Comparison of ENCODE assay signal across 10 cellular contexts in genomic region chr17:2082003-2082862, GRCh38. TPM values are rescaled to one million over a fixed set of nuclear protein-coding genes. Genes with fewer than 3 reads are reported as not detected.
A peak's percentile ranks its signal among the peaks of the same experiment; 100 is the strongest.
DNase-seq lines count a peak whose midpoint lies in the region; ATAC-seq, FAIRE-seq and TF ChIP-seq lines count a peak whose summit lies in the region.
"Had no signal": no experiment of that assay in that cellular context is flagged by ENCODE, and none has a peak within 500 bp of the region (broad histone marks: within the 10 kb centered on the region; RNA-seq: fewer than 3 reads in every experiment).

No MANE protein-coding gene starts in this region.

- intact Hi-C loops in body of pancreas (cut with DNase I) = no loop called here

- H3K27me3 ChIP-seq in hepatocyte = no peaks in the 10 kb centered on the region
- H3K27me3 ChIP-seq in skeletal muscle tissue (ENCODE audit: control insufficient read depth in 3 of 3, insufficient read depth in 3 of 3, low read length in 3 of 3) = no peaks in the 10 kb centered on the region
- no peaks in the 10 kb centered on the region for H3K27me3 ChIP-seq in body of pancreas

- peaks cover 50% of the 10 kb centered on the region for H3K4me1 ChIP-seq in hepatocyte (ENCODE audit: insufficient read depth)
- H3K4me1 ChIP-seq in skeletal muscle tissue (ENCODE audit: control insufficient read depth in 3 of 3, insufficient read depth in 3 of 3, low read length in 3 of 3) = peaks cover 57 to 69% (median 61%) of the 10 kb centered on the region in 3 donors
- H3K4me1 ChIP-seq in body of pancreas = peaks cover 20% of the 10 kb centered on the region

- WGBS in hepatocyte (ENCODE audit: low lambda C conversion rate, missing lambda C conversion rate) = 69% methylated on average over 9 of the region's 9 CpGs
- 74 to 76% methylated on average over 9 of the region's 9 CpGs for WGBS in body of pancreas, 2 donors

- no peak overlapping the region for H3K4me2 ChIP-seq in hepatocyte

- DNase-seq in GM12892 (ENCODE audit: insufficient read length) (no peak), SK-N-DZ (ENCODE audit: low spot score) (peak; percentile 76), hepatocyte (ENCODE audit: low spot score) (no peak), COLO668 (lab: John Stamatoyannopoulos, UW; ENCODE audit: unreplicated experiment) (no peak), hippocampal formation (lab: John Stamatoyannopoulos, UW) (no peak), body of pancreas (no peak)
- DNase-seq: NCI-H1694 treated with DMSO at 0.1 percent for 48 hours had no signal

- H3K4me3 ChIP-seq in hepatocyte (no peak overlapping the region), skeletal muscle tissue (ENCODE audit: low read length in 3 of 3) (no peak overlapping the region), body of pancreas (no peak overlapping the region)
- H3K4me3 ChIP-seq: thoracic aorta had no signal

- H2AFZ ChIP-seq in hepatocyte = no peak overlapping the region

- H3K9me3 ChIP-seq in hepatocyte (ENCODE audit: low read depth) = no peaks in the 10 kb centered on the region
- H3K9me3 ChIP-seq in skeletal muscle tissue (ENCODE audit: control insufficient read depth in 3 of 3, low read length in 3 of 3) = no peaks in the 10 kb centered on the region
- no peaks in the 10 kb centered on the region for H3K9me3 ChIP-seq in body of pancreas
- H3K9me3 ChIP-seq: thoracic aorta had no signal

- peak; percentile 58 for FAIRE-seq in GM12892 (lab: Jason Lieb, UNC)
- FAIRE-seq: HepG2 had no signal

- no peaks in the 10 kb centered on the region for H3K79me2 ChIP-seq in hepatocyte

- H3K27ac ChIP-seq in hepatocyte (peak overlapping the region; percentile 92), skeletal muscle tissue (ENCODE audit: low read depth, low read length) (peak overlapping the region; percentile 28), body of pancreas (no peak overlapping the region)
- H3K27ac ChIP-seq: thoracic aorta had no signal

- TF ChIP-seq POLR2A in GM12892 (IDR thresholded peaks at IDR 0.05; ENCODE audit: low read depth, low read length) (no peak), body of pancreas (IDR thresholded peaks at IDR 0.05) (no peak)

- TF ChIP-seq CTCF in hepatocyte (IDR thresholded peaks at IDR 0.05; ENCODE audit: poor library complexity) (no peak), body of pancreas (IDR thresholded peaks at IDR 0.05) (no peak)

- H3K36me3 ChIP-seq in hepatocyte (replicated peaks; ENCODE audit: insufficient read depth, low read depth) (peaks cover 3% of the 10 kb centered on the region), skeletal muscle tissue (ENCODE audit: control insufficient read depth in 3 of 3, insufficient read depth in 3 of 3, low read length in 3 of 3) (peaks cover 20 to 23% (median 22%) of the 10 kb centered on the region in 3 donors), body of pancreas (replicated peaks in 1 of 2; ENCODE audit: insufficient read depth in 1 of 2, low read depth in 2 of 2) (peaks cover 0 to 11% of the 10 kb centered on the region in 2 donors)

- peak overlapping the region in 1 of 3 donors; percentile 33 for H3K9ac ChIP-seq in skeletal muscle tissue (ENCODE audit: low read depth in 1 of 3, low read length in 3 of 3)

- no peaks in the 10 kb centered on the region for H3K9me2 ChIP-seq in hepatocyte (replicated peaks; ENCODE audit: insufficient read depth)

- no peak for ATAC-seq in body of pancreas
- ATAC-seq: HepG2 had no signal

- no peaks in the 10 kb centered on the region for H4K20me1 ChIP-seq in hepatocyte (ENCODE audit: insufficient read depth, poor library complexity, severe bottlenecking)

RNA-seq across cellular contexts. Expression of gene HIC1, which starts 27.3 kb away (rescaled TPM):
- 8.3 TPM for polyA plus RNA-seq in GM12892 (2012; ENCODE audit: missing spikeins)
- 0.89 and 4.4 TPM in 2 replicates for polyA plus RNA-seq in SK-N-DZ (2014; cell fraction: cytosol; rRNA removed)
- polyA plus RNA-seq in SK-N-DZ (2014; cell fraction: nucleus; rRNA removed) = 9.0 and 14.7 TPM in 2 replicates
- total RNA-seq in hepatocyte = 8.8 and 9.4 TPM in 2 replicates
- 8.2 and 10.2 TPM in 2 replicates for polyA plus RNA-seq in hepatocyte
- 23.5 TPM for total RNA-seq in skeletal muscle tissue
- total RNA-seq in body of pancreas = 10 to 100 TPM in 1 of 2 donors, 1 to 10 TPM in 1; 9.6 to 18.1 TPM

RNA-seq across cellular contexts. Expression of gene OVCA2, which starts 40.4 kb away (rescaled TPM):
- 19.0 TPM for polyA plus RNA-seq in GM12892 (2012; ENCODE audit: missing spikeins)
- 40.6 and 46.7 TPM in 2 replicates for polyA plus RNA-seq in SK-N-DZ (2014; cell fraction: cytosol; rRNA removed)
- 28.2 and 44.6 TPM in 2 replicates for polyA plus RNA-seq in SK-N-DZ (2014; cell fraction: nucleus; rRNA removed)
- total RNA-seq in hepatocyte = 49.2 and 56.4 TPM in 2 replicates
- polyA plus RNA-seq in hepatocyte = 72.5 and 72.7 TPM in 2 replicates
- 24.0 TPM for total RNA-seq in skeletal muscle tissue
- total RNA-seq in body of pancreas = 10 to 100 TPM; 17.1 to 36.3 TPM

RNA-seq across cellular contexts. Expression of gene DPH1, which starts 52.3 kb away (rescaled TPM):
- 16.9 TPM for polyA plus RNA-seq in GM12892 (2012; ENCODE audit: missing spikeins)
- polyA plus RNA-seq in SK-N-DZ (2014; cell fraction: cytosol; rRNA removed) = 48.4 and 48.9 TPM in 2 replicates
- polyA plus RNA-seq in SK-N-DZ (2014; cell fraction: nucleus; rRNA removed) = 129 and 146 TPM in 2 replicates
- total RNA-seq in hepatocyte (26.2 and 27.8 TPM in 2 replicates), skeletal muscle tissue (14.1 TPM), body of pancreas (10 to 100 TPM; 34.8 to 77.8 TPM)
- 45.2 and 49.0 TPM in 2 replicates for polyA plus RNA-seq in hepatocyte

RNA-seq across cellular contexts. Expression of gene RTN4RL1, which starts 57.1 kb away (rescaled TPM):
- polyA plus RNA-seq in GM12892 (2012; ENCODE audit: missing spikeins) = not detected
- not detected in 2 replicates for polyA plus RNA-seq in SK-N-DZ (2014; cell fraction: cytosol; rRNA removed)
- polyA plus RNA-seq in SK-N-DZ (2014; cell fraction: nucleus; rRNA removed) = 0.34 TPM in 1 of 2 replicates, not detected in the other
- total RNA-seq in hepatocyte (0.48 and 1.4 TPM in 2 replicates), skeletal muscle tissue (1.0 TPM), body of pancreas (1 to 10 TPM; 3.1 to 3.6 TPM)
- 0.53 and 0.97 TPM in 2 replicates for polyA plus RNA-seq in hepatocyte
- total RNA-seq: HepG2 had no signal

Comparison
In these comparisons a context has a peak if more than half of its experiments do, and no peak if none do; other contexts are left out.
1. H3K27ac ChIP-seq: peak in hepatocyte (single experiment) and skeletal muscle tissue (single experiment); none in body of pancreas (0 of 4).